Comparison of ENCODE assay signal across 1 cellular context in genomic region chr11:36007127-36007824, GRCh38.
TF ChIP-seq lines count a peak whose summit lies in the region.

No MANE protein-coding gene starts in this region.

TF ChIP-seq in H1, 55 proteins besides CTCF, POLR2A, EP300 and RAD21 (continued from another document):
- no peak for TF ChIP-seq TAF1 (IDR thresholded peaks at IDR 0.05; ENCODE audit: low read depth, low read length)
- no peak for TF ChIP-seq SP2 (IDR thresholded peaks at IDR 0.05; ENCODE audit: low read length)
- TF ChIP-seq KDM5A (IDR thresholded peaks at IDR 0.05; ENCODE audit: low read length), result no peak
- TF ChIP-seq POLR2AphosphoS5 (IDR thresholded peaks at IDR 0.05; ENCODE audit: low read depth, low read length), result no peak
- no peak for TF ChIP-seq JUN (IDR thresholded peaks at IDR 0.05; ENCODE audit: low read depth, low read length)
- TF ChIP-seq TCF12 (IDR thresholded peaks at IDR 0.05; ENCODE audit: low read depth, low read length), result no peak
